Comparison of ENCODE assay signal across 1 cellular context in genomic region chr15:40160689-40161688, GRCh38.
TF ChIP-seq lines count a peak whose summit lies in the region.

Gene BUB1B (plus strand): TSS chr15:40161069. CDS start chr15:40161221, 152 bp downstream.

TF ChIP-seq in K562, 482 proteins besides CTCF, POLR2A, EP300 and RAD21 (continued from another document and continues in another):
- TF ChIP-seq ZNF212 (CRISPR knock-in tag; IDR thresholded peaks at IDR 0.05) (no peak), ZNF79 (CRISPR knock-in tag; IDR thresholded peaks at IDR 0.05; ENCODE audit: low read depth) (no peak), THRB (CRISPR knock-in tag; conservative IDR thresholded peaks at IDR 0.05) (peak; percentile 31; the same call in 1 of the 2 replicates), SRSF9 (IDR thresholded peaks at IDR 0.05; ENCODE audit: borderline replicate concordance, low read depth, low read length) (no peak), GTF2F1 (IDR thresholded peaks at IDR 0.05; ENCODE audit: low read depth, low read length) (no peak), GTF2A2 (tag; IDR thresholded peaks at IDR 0.05) (no peak), ZNF23 (CRISPR knock-in tag; IDR thresholded peaks at IDR 0.05) (no peak), BRF1 (IDR thresholded peaks at IDR 0.05; ENCODE audit: borderline replicate concordance, extremely low read depth, insufficient read length) (no peak), HES1 (IDR thresholded peaks at IDR 0.05; ENCODE audit: low read depth) (no peak), RBM15 (IDR thresholded peaks at IDR 0.05; ENCODE audit: insufficient read depth, low read length) (no peak), ATF3 (IDR thresholded peaks at IDR 0.05) (no peak), ATF3 (CRISPR knock-in tag; conservative IDR thresholded peaks at IDR 0.05) (peak; percentile 61; the same call in 1 of the 2 replicates), ZNF512 (tag; IDR thresholded peaks at IDR 0.05) (no peak), MED1 (CRISPR knock-in tag; IDR thresholded peaks at IDR 0.05; ENCODE audit: borderline replicate concordance) (no peak), ZNF121 (CRISPR knock-in tag; conservative IDR thresholded peaks at IDR 0.05) (no peak), RBFOX2 (IDR thresholded peaks at IDR 0.05; ENCODE audit: low read depth, low read length) (peak; percentile 97), CHCHD3 (CRISPR knock-in tag; IDR thresholded peaks at IDR 0.05) (no peak), ID3 (CRISPR knock-in tag; IDR thresholded peaks at IDR 0.05) (no peak), ID3 (tag; IDR thresholded peaks at IDR 0.05) (peak; percentile 49), ZFP1 (CRISPR knock-in tag; IDR thresholded peaks at IDR 0.05) (no peak), KLF6 (CRISPR knock-in tag; IDR thresholded peaks at IDR 0.05; ENCODE audit: borderline replicate concordance) (0 out of 2 replicates have a peak, but pooled peaks have one; percentile 9), NCOA4 (IDR thresholded peaks at IDR 0.05; ENCODE audit: partially characterized antibody) (no peak), TRIM24 (IDR thresholded peaks at IDR 0.05) (peak; percentile 19 to 40; a peak in 2 of 4 replicates), SMAD1 (IDR thresholded peaks at IDR 0.05; ENCODE audit: low read depth, low read length, partially characterized antibody) (peak; percentile 43), EGR1 (conservative IDR thresholded peaks at IDR 0.05) (peak; percentile 63), ELF2 (CRISPR knock-in tag; IDR thresholded peaks at IDR 0.05) (no peak), MECOM (CRISPR knock-in tag; IDR thresholded peaks at IDR 0.05) (no peak), ETV6 (IDR thresholded peaks at IDR 0.05; ENCODE audit: borderline replicate concordance in 1 of 2, low read depth in 2 of 2, low read length in 1 of 2) (no peak), ETV6 (CRISPR knock-in tag; IDR thresholded peaks at IDR 0.05; ENCODE audit: borderline replicate concordance) (no peak), KLF13 (tag; IDR thresholded peaks at IDR 0.05; ENCODE audit: borderline replicate concordance, low read depth) (peak; percentile 79), ETV1 (tag; conservative IDR thresholded peaks at IDR 0.05; ENCODE audit: low read depth) (no peak; the same call in 1 of the 2 replicates), SREBF2 (CRISPR knock-in tag; IDR thresholded peaks at IDR 0.05) (no peak), PCBP1 (IDR thresholded peaks at IDR 0.05; ENCODE audit: low read depth, low read length, poor library complexity, severe bottlenecking) (no peak), ZNF282 (CRISPR knock-in tag; IDR thresholded peaks at IDR 0.05) (no peak), E2F1 (CRISPR knock-in tag; IDR thresholded peaks at IDR 0.05) (peak; percentile 98), NR4A1 (CRISPR knock-in tag; IDR thresholded peaks at IDR 0.05) (no peak), NR4A1 (tag; IDR thresholded peaks at IDR 0.05) (peak; percentile 77), ZNF347 (CRISPR knock-in tag; IDR thresholded peaks at IDR 0.05; ENCODE audit: low read depth) (no peak), HDGF (IDR thresholded peaks at IDR 0.05) (no peak), NR2F6 (CRISPR knock-in tag; IDR thresholded peaks at IDR 0.05) (no peak), CBX3 (IDR thresholded peaks at IDR 0.05; ENCODE audit: borderline replicate concordance in 1 of 2, low read length in 2 of 2) (no peak; a peak in 1 of 3 replicates), NR2C1 (IDR thresholded peaks at IDR 0.05) (no peak), NR2C1 (tag; IDR thresholded peaks at IDR 0.05) (peak; percentile 84), ARID3A (IDR thresholded peaks at IDR 0.05; ENCODE audit: borderline replicate concordance, low read depth, low read length) (no peak), JUND (IDR thresholded peaks at IDR 0.05; ENCODE audit: borderline replicate concordance, low read depth, low read length) (peak; percentile 34; the same call in 1 of the 2 replicates), JUND (tag; IDR thresholded peaks at IDR 0.05; ENCODE audit: borderline replicate concordance, low read depth, low read length) (no peak; the same call in 2 of the 3 replicates), ZNF354B (CRISPR knock-in tag; IDR thresholded peaks at IDR 0.05) (no peak), ZNF124 (CRISPR knock-in tag; IDR thresholded peaks at IDR 0.05) (no peak), ZNF143 (CRISPR knock-in tag; IDR thresholded peaks at IDR 0.05) (peak; percentile 100), ZNF280B (CRISPR knock-in tag; IDR thresholded peaks at IDR 0.05) (no peak), CREB1 (IDR thresholded peaks at IDR 0.05) (peak; percentile 82), CREB1 (CRISPR knock-in tag; IDR thresholded peaks at IDR 0.05) (peak; percentile 89), SIN3B (IDR thresholded peaks at IDR 0.05; ENCODE audit: low read depth) (peak; percentile 60), TOE1 (IDR thresholded peaks at IDR 0.05; ENCODE audit: borderline replicate concordance) (peak; percentile 84), TOE1 (CRISPR knock-in tag; IDR thresholded peaks at IDR 0.05; ENCODE audit: borderline replicate concordance, low read depth) (peak; percentile 57; the same call in 1 of the 2 replicates), ZNF589 (CRISPR knock-in tag; IDR thresholded peaks at IDR 0.05; ENCODE audit: low read depth) (no peak), SNIP1 (IDR thresholded peaks at IDR 0.05; ENCODE audit: low read depth) (no peak), FOXJ3 (CRISPR knock-in tag; IDR thresholded peaks at IDR 0.05) (no peak), ATF6 (CRISPR knock-in tag; IDR thresholded peaks at IDR 0.05) (no peak), FOXM1 (IDR thresholded peaks at IDR 0.05; ENCODE audit: low read depth) (peak; percentile 97), FOXM1 (CRISPR knock-in tag; IDR thresholded peaks at IDR 0.05; ENCODE audit: low read depth) (0 out of 2 replicates have a peak, but pooled peaks have one; percentile 46), ZNF583 (CRISPR knock-in tag; IDR thresholded peaks at IDR 0.05) (no peak), U2AF1 (optimal IDR thresholded peaks at IDR 0.05; ENCODE audit: low read depth, low read length) (no peak), ZNF507 (tag; conservative IDR thresholded peaks at IDR 0.05) (no peak), ZNF449 (CRISPR knock-in tag; IDR thresholded peaks at IDR 0.05) (no peak), MCM7 (IDR thresholded peaks at IDR 0.05) (no peak), CAMTA2 (CRISPR knock-in tag; conservative IDR thresholded peaks at IDR 0.05) (no peak; the same call in 1 of the 2 replicates), SRF (CRISPR knock-in tag; IDR thresholded peaks at IDR 0.05) (no peak), RCOR1 (IDR thresholded peaks at IDR 0.05; ENCODE audit: borderline replicate concordance in 1 of 2, low read depth in 2 of 2, low read length in 2 of 2) (no peak), JUNB (CRISPR knock-in tag; conservative IDR thresholded peaks at IDR 0.05) (no peak)
